In the genomic region with DNA sequence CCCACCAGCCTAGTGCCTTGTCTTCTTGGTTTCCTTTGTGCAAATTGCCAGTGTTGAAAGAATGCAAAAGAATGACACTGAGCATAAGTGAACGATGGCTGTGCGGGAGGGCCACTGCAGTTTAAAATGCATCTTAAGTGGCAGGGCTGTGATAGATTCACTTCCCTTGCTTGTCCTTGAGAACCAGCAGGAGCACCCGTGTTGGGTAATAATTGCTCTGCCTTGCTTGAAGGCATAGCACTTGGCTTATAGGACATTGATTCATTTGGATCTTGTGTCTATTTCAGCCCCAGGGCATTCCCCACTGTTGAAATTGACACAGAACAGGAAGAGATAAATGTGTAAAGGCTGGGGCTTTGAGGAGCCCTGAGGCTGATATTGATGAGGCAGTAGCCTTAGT, we compare ENCODE assay signal across 22 cellular contexts.
DNase-seq lines count a peak whose midpoint lies in the region; ATAC-seq and TF ChIP-seq lines count a peak whose summit lies in the region.
"Had no signal": no experiment of that assay in that cellular context is flagged by ENCODE, and none has a peak within 500 bp of the region (broad histone marks: within the 10 kb centered on the region; RNA-seq: fewer than 3 reads in every experiment).

No MANE protein-coding gene starts in this region.

- no peak overlapping the region for H2AK5ac ChIP-seq in mesendoderm (ENCODE audit: low read length)

- no peak overlapping the region for H4K8ac ChIP-seq in mesendoderm (ENCODE audit: low read depth, low read length)

- H3K36me3 ChIP-seq in mesendoderm (ENCODE audit: control insufficient read depth, insufficient read depth, low read length), result no peaks in the 10 kb centered on the region

- no peak overlapping the region for H4K5ac ChIP-seq in mesendoderm (ENCODE audit: low read length)

- no peak overlapping the region for H2BK120ac ChIP-seq in mesendoderm (ENCODE audit: low read depth, low read length)

- no peak overlapping the region for H2BK5ac ChIP-seq in mesendoderm (ENCODE audit: low read length)

- H3K27ac Mint-ChIP-seq in type B pancreatic cell, result peak overlapping the region; percentile 73
- H3K27ac Mint-ChIP-seq: T-helper 1 cell treated with Interleukin-12 subunit alpha and Interleukin-12 subunit beta and Interleukin-4 antibody, amounts not matched to agents 30 μg/mL and 1 μg/mL, for 36 hours had no signal

- H3K4me3 ChIP-seq in NB4 (ENCODE audit: low read depth, low read length), result no peak overlapping the region
- H3K4me3 ChIP-seq in mesendoderm (ENCODE audit: low read length), result no peak overlapping the region

- no peak overlapping the region for H3K27ac ChIP-seq in mesendoderm (ENCODE audit: low read depth, low read length)

- H3K4ac ChIP-seq in mesendoderm (ENCODE audit: low read depth, low read length), result no peak overlapping the region

- DNase-seq in NB4 (ENCODE audit: low read depth), result peak; percentile 37
- peak; percentile 20 for DNase-seq in NCI-H2227 treated with DMSO at 0.1 percent for 48 hours (lab: John Stamatoyannopoulos, UW)
- peak; percentile 22 for DNase-seq in mesendoderm
- no peak for DNase-seq in type B pancreatic cell (ENCODE audit: extremely low spot score, unreplicated experiment)
- DNase-seq in amygdala (lab: John Stamatoyannopoulos, UW), result no peak
- DNase-seq: ACHN, Calu3, DMS79 treated with DMSO at 0.1 percent for 48 hours, Karpas-422, NCI-H1092 treated with DMSO at 0.1 percent for 48 hours, NCI-H1436 treated with DMSO at 0.1 percent for 48 hours, NCI-H2029, NCI-H446, NCI-H524 treated with DMSO at 0.1 percent for 48 hours, NCI-H774, SHP77 treated with DMSO at 0.1 percent for 48 hours, SK-N-SH, SW 1271 had no signal

- peak overlapping the region; percentile 46 for H3K4me3 Mint-ChIP-seq in type B pancreatic cell
- H3K4me3 Mint-ChIP-seq: T-helper 1 cell treated with Interleukin-12 subunit alpha and Interleukin-12 subunit beta and Interleukin-4 antibody, amounts not matched to agents 30 μg/mL and 1 μg/mL, for 36 hours had no signal

- H3K27me3 ChIP-seq in mesendoderm (ENCODE audit: insufficient read depth, low read length, poor library complexity), result no peaks in the 10 kb centered on the region

- H3K18ac ChIP-seq in mesendoderm (ENCODE audit: low read length), result no peak overlapping the region

- no peaks in the 10 kb centered on the region for H3K79me1 ChIP-seq in mesendoderm (ENCODE audit: low read length)

- peaks cover 4% of the 10 kb centered on the region for H3K4me1 ChIP-seq in mesendoderm (ENCODE audit: control insufficient read depth, low read depth, low read length)

- no peak for TF ChIP-seq CTCF in NB4 (IDR thresholded peaks at IDR 0.05; ENCODE audit: low read depth, low read length)
- no peak for TF ChIP-seq CTCF in type B pancreatic cell (conservative IDR thresholded peaks at IDR 0.05)

- no peak overlapping the region for H3K9ac ChIP-seq in mesendoderm (ENCODE audit: low read length)
- H3K9ac ChIP-seq: SK-N-SH had no signal

- H3K4me1 Mint-ChIP-seq in type B pancreatic cell (ENCODE audit: unreplicated experiment), result peaks cover 33% of the 10 kb centered on the region

- peaks cover 9% of the 10 kb centered on the region for H3K9me3 Mint-ChIP-seq in type B pancreatic cell

- WGBS in mesendoderm (ENCODE audit: extremely low coverage, insufficient coverage, low lambda C conversion rate), result no CpG with 5 or more reads among the region's 3 CpGs

- ATAC-seq in GM21360 (IDR thresholded peaks at IDR 0.05; ENCODE audit: unreplicated experiment) (no peak), HG03139 (IDR thresholded peaks at IDR 0.05; ENCODE audit: unreplicated experiment) (no peak)
- ATAC-seq: Panc1 had no signal

- no peaks in the 10 kb centered on the region for H3K79me2 ChIP-seq in mesendoderm (ENCODE audit: control insufficient read depth, insufficient read depth, low read length)

- TF ChIP-seq POLR2A in NB4 (IDR thresholded peaks at IDR 0.05; ENCODE audit: extremely low read depth, insufficient read length), result no peak

- no peak overlapping the region for H3K4me2 ChIP-seq in mesendoderm (ENCODE audit: low read length)
- H3K4me2 ChIP-seq: SK-N-SH had no signal

- no peak overlapping the region for H2BK15ac ChIP-seq in mesendoderm (replicated peaks; ENCODE audit: low read depth)

- H3K27me3 Mint-ChIP-seq in type B pancreatic cell, result peaks cover 3% of the 10 kb centered on the region

- H3K23ac ChIP-seq in mesendoderm (ENCODE audit: low read length), result no peak overlapping the region

- no peak overlapping the region for H3K56ac ChIP-seq in mesendoderm (ENCODE audit: low read length)

- H3K36me3 Mint-ChIP-seq in type B pancreatic cell, result peaks cover 4% of the 10 kb centered on the region

Comparison
In these comparisons a context has a peak if more than half of its experiments do, and no peak if none do; other contexts are left out.
1. DNase-seq: peak in NB4 (single experiment), NCI-H2227 treated with DMSO at 0.1 percent for 48 hours (single experiment) and mesendoderm (single experiment); none in type B pancreatic cell (single experiment) and amygdala (0 of 56).